In genomic region chr7:16644624-16644986, GRCh38 we compare ENCODE assay signal across 8 cellular contexts. TPM values are rescaled to one million over a fixed set of nuclear protein-coding genes. Genes with fewer than 3 reads are reported as not detected.
A peak's percentile ranks its signal among the peaks of the same experiment; 100 is the strongest.
DNase-seq lines count a peak whose midpoint lies in the region; ATAC-seq and TF ChIP-seq lines count a peak whose summit lies in the region.

No MANE protein-coding gene starts in this region.

- no peak overlapping the region for H3K27ac ChIP-seq in endodermal cell (ENCODE audit: low read depth, low read length)
- peak overlapping the region; percentile 88 for H3K27ac ChIP-seq in muscle layer of duodenum (ENCODE audit: low read length)
- H3K27ac ChIP-seq in stomach smooth muscle (ENCODE audit: low read length): peak overlapping the region; percentile 90

- peaks cover 15% of the 10 kb centered on the region for H3K36me3 Mint-ChIP-seq in endodermal cell (ENCODE audit: low read depth)

- H3K36me3 ChIP-seq in endodermal cell (ENCODE audit: control insufficient read depth, insufficient read depth, low read length) (peaks cover under 1% of the 10 kb centered on the region), muscle layer of duodenum (ENCODE audit: control insufficient read depth in 1 of 2, insufficient read depth in 2 of 2, low read length in 2 of 2) (peaks cover 0 to 3% of the 10 kb centered on the region in 2 donors), stomach smooth muscle (ENCODE audit: control insufficient read depth in 2 of 2, insufficient read depth in 2 of 2, low read length in 2 of 2) (no peaks in the 10 kb centered on the region)

- peaks cover 42% of the 10 kb centered on the region for H3K4me1 Mint-ChIP-seq in endodermal cell

- peak overlapping the region; percentile 97 for H3K4me3 ChIP-seq in endodermal cell (ENCODE audit: low read length)
- H3K4me3 ChIP-seq in muscle layer of duodenum (ENCODE audit: low read depth in 1 of 2, low read length in 2 of 2): peak overlapping the region; percentile 93 to 99
- peak overlapping the region; percentile 89 to 95 for H3K4me3 ChIP-seq in stomach smooth muscle (ENCODE audit: low read length in 2 of 2)

- no peaks in the 10 kb centered on the region for H3K9me3 Mint-ChIP-seq in endodermal cell

- H3K27me3 Mint-ChIP-seq in endodermal cell (ENCODE audit: insufficient read depth): no peaks in the 10 kb centered on the region

- TF ChIP-seq CTCF in GM10266 (IDR thresholded peaks at IDR 0.05; ENCODE audit: control insufficient read depth, insufficient read depth, low read depth, missing control alignments): no peak
- TF ChIP-seq CTCF in endodermal cell (conservative IDR thresholded peaks at IDR 0.05): no peak

- H3K9ac ChIP-seq in endodermal cell (ENCODE audit: extremely low read depth, low read length, poor library complexity, severe bottlenecking) (peak overlapping the region; percentile 97), stomach smooth muscle (ENCODE audit: low read length in 2 of 2) (peak overlapping the region; percentile 79 to 88)

- ATAC-seq in HG02610 (IDR thresholded peaks at IDR 0.05; ENCODE audit: unreplicated experiment): no peak

- DNase-seq in GM10266 (ENCODE audit: extremely low spot score): peak; percentile 17
- peak; percentile 72 for DNase-seq in NCI-H748 (lab: John Stamatoyannopoulos, UW; ENCODE audit: unreplicated experiment)
- peak in 2 of 3 experiments; percentile 10 to 33 for DNase-seq in activated CD8-positive, alpha-beta memory T cell treated with anti-CD3 and anti-CD28 coated beads for 48 hours (ENCODE audit: low read depth in 2 of 3, low spot score in 2 of 3)
- peak; percentile 58 for DNase-seq in endodermal cell
- DNase-seq in NCI-H1048 (lab: John Stamatoyannopoulos, UW): no peak

- H3K9me3 ChIP-seq in endodermal cell (ENCODE audit: control insufficient read depth, low read length) (no peaks in the 10 kb centered on the region), muscle layer of duodenum (ENCODE audit: control insufficient read depth in 1 of 2, low read length in 2 of 2) (no peaks in the 10 kb centered on the region), stomach smooth muscle (ENCODE audit: control insufficient read depth in 2 of 2, low read length in 2 of 2) (no peaks in the 10 kb centered on the region)

- peak overlapping the region; percentile 100 for H3K27ac Mint-ChIP-seq in endodermal cell

- 2 to 4% methylated on average over 11 to 22 of the region's 22 CpGs for WGBS in endodermal cell (ENCODE audit: insufficient coverage in 1 of 2, insufficient read length in 1 of 2), 2 experiments

- H3K4me1 ChIP-seq in endodermal cell (ENCODE audit: control insufficient read depth, insufficient read depth, low read length) (peaks cover 8% of the 10 kb centered on the region), muscle layer of duodenum (ENCODE audit: control insufficient read depth in 1 of 2, insufficient read depth in 2 of 2, low read length in 2 of 2) (peaks cover 16 to 34% of the 10 kb centered on the region in 2 donors), stomach smooth muscle (ENCODE audit: control insufficient read depth, insufficient read depth, low read length) (peaks cover 5% of the 10 kb centered on the region)

- peak overlapping the region; percentile 85 for H3K4me3 Mint-ChIP-seq in endodermal cell

- H3K27me3 ChIP-seq in endodermal cell (ENCODE audit: control insufficient read depth, insufficient read depth, low read length, poor library complexity, severe bottlenecking) (no peaks in the 10 kb centered on the region), muscle layer of duodenum (ENCODE audit: low read depth, low read length) (no peaks in the 10 kb centered on the region), stomach smooth muscle (ENCODE audit: control insufficient read depth in 1 of 2, insufficient read depth in 2 of 2, low read length in 2 of 2) (no peaks in the 10 kb centered on the region)

RNA-seq across cellular contexts. Expression of gene ANKMY2, which starts 0.9 kb away (rescaled TPM):
- 10 to 100 TPM; 37.7 to 73.4 TPM for total RNA-seq in endodermal cell
- polyA plus RNA-seq in endodermal cell (2013, experiment 1 of 2): 31.6 TPM
- polyA plus RNA-seq in endodermal cell (2013, experiment 2 of 2): 28.4 TPM

RNA-seq across cellular contexts. Expression of gene BZW2, which starts 1.4 kb away (rescaled TPM):
- total RNA-seq in endodermal cell: 10 to 100 TPM; 75.1 to 87.7 TPM
- polyA plus RNA-seq in endodermal cell (2013, experiment 1 of 2): 129 TPM
- 117 TPM for polyA plus RNA-seq in endodermal cell (2013, experiment 2 of 2)
